ENCODE assay signal across 1 cellular context in the genomic region with DNA sequence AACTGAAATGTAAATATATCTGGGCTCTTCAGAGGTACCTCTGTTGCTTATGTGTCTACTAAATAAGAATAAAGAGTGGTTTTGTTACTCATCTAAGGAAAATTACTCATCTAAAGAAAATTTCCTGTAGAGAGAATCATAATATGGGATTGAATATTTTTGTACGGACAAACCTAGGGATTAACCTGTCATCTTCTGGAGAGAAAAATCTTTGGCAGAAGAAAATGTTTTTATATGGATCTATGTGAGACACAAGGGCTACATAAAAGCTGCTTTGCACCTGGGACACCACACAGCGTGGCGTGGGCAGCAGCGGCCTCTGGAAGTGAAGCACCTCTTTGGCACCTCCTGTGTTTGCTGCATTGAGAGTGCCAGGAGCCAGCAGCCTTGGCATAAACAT.
TF ChIP-seq lines count a peak whose summit lies in the region.

No MANE protein-coding gene starts in this region.

TF ChIP-seq in SK-N-SH treated with all-trans-retinoic acid at 6 μM for 48 hours, 23 proteins besides CTCF, POLR2A, EP300 and RAD21:
- TF ChIP-seq TSHZ2 (CRISPR knock-in tag; IDR thresholded peaks at IDR 0.05) (no peak), ZFP3 (CRISPR knock-in tag; IDR thresholded peaks at IDR 0.05) (no peak), SNAI2 (CRISPR knock-in tag; IDR thresholded peaks at IDR 0.05) (no peak), ZC3H10 (CRISPR knock-in tag; IDR thresholded peaks at IDR 0.05) (no peak), ISL1 (CRISPR knock-in tag; IDR thresholded peaks at IDR 0.05) (no peak), RARB (CRISPR knock-in tag; IDR thresholded peaks at IDR 0.05) (no peak), ZNF8 (CRISPR knock-in tag; IDR thresholded peaks at IDR 0.05) (no peak), CSDC2 (CRISPR knock-in tag; IDR thresholded peaks at IDR 0.05) (no peak), TCF4 (CRISPR knock-in tag; IDR thresholded peaks at IDR 0.05; ENCODE audit: borderline replicate concordance) (no peak), ARNTL (CRISPR knock-in tag; IDR thresholded peaks at IDR 0.05; ENCODE audit: borderline replicate concordance, low read depth) (no peak), BACH2 (CRISPR knock-in tag; IDR thresholded peaks at IDR 0.05; ENCODE audit: borderline replicate concordance) (no peak), ZNF565 (CRISPR knock-in tag; conservative IDR thresholded peaks at IDR 0.05; ENCODE audit: low read depth) (no peak), ZFP30 (CRISPR knock-in tag; IDR thresholded peaks at IDR 0.05) (no peak), OSR1 (CRISPR knock-in tag; IDR thresholded peaks at IDR 0.05) (no peak), PATZ1 (CRISPR knock-in tag; IDR thresholded peaks at IDR 0.05; ENCODE audit: borderline replicate concordance) (no peak)
- TF ChIP-seq, protein P1, sequence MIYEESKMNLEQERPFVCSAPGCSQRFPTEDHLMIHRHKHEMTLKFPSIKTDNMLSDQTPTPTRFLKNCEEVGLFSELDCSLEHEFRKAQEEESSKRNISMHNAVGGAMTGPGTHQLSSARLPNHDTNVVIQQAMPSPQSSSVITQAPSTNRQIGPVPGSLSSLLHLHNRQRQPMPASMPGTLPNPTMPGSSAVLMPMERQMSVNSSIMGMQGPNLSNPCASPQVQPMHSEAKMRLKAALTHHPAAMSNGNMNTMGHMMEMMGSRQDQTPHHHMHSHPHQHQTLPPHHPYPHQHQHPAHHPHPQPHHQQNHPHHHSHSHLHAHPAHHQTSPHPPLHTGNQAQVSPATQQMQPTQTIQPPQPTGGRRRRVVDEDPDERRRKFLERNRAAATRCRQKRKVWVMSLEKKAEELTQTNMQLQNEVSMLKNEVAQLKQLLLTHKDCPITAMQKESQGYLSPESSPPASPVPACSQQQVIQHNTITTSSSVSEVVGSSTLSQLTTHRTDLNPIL (CRISPR knock-in tag; IDR thresholded peaks at IDR 0.05; ENCODE audit: low read depth): no peak
